ENCODE assay signal across 22 cellular contexts in genomic region chr3:123499316-123499715, GRCh38. TPM values are rescaled to one million over a fixed set of nuclear protein-coding genes. Genes with fewer than 3 reads are reported as not detected.
A peak's percentile ranks its signal among the peaks of the same experiment; 100 is the strongest.
DNase-seq lines count a peak whose midpoint lies in the region; ATAC-seq, FAIRE-seq and TF ChIP-seq lines count a peak whose summit lies in the region.
"Had no signal": no experiment of that assay in that cellular context is flagged by ENCODE, and none has a peak within 500 bp of the region (broad histone marks: within the 10 kb centered on the region; RNA-seq: fewer than 3 reads in every experiment).

No MANE protein-coding gene starts in this region.

- POLR2A ChIA-PET in AG04450 (lab: Yijun Ruan, JAX), result no interaction called here

- no peak for TF ChIP-seq CTCF in AG04450 (IDR thresholded peaks at IDR 0.05; ENCODE audit: low read depth, low read length)
- TF ChIP-seq CTCF in brain microvascular endothelial cell (IDR thresholded peaks at IDR 0.05; ENCODE audit: low read depth, low read length, missing control alignments), result no peak
- TF ChIP-seq CTCF in gastroesophageal sphincter (IDR thresholded peaks at IDR 0.05), result no peak
- no peak for TF ChIP-seq CTCF in pancreas (IDR thresholded peaks at IDR 0.05)

- peak; percentile 11 for DNase-seq in AG04450 (ENCODE audit: low read depth, low spot score)
- DNase-seq in HCEC 1CT, result peak; percentile 30
- DNase-seq in brain microvascular endothelial cell, result peak; percentile 21
- DNase-seq in GF-D8 (lab: John Stamatoyannopoulos, UW), result no peak
- DNase-seq in pancreas, result no peak
- DNase-seq in DMS79 treated with DMSO at 0.1 percent for 48 hours (lab: John Stamatoyannopoulos, UW), result no peak
- DNase-seq in CD1c-positive myeloid dendritic cell (ENCODE audit: extremely low spot score), result no peak
- DNase-seq: 8988T; activated CD4-positive, alpha-beta T cell treated with anti-CD3 and anti-CD28 coated beads, Interleukin-2, amount 50 U/mL, for 1 hour; activated CD8-positive, alpha-beta memory T cell treated with anti-CD3 and anti-CD28 coated beads, Interleukin-2, amount 50 U/mL, for 48 hours; activated naive CD8-positive, alpha-beta T cell treated with anti-CD3 and anti-CD28 coated beads, Interleukin-2, amount 50 U/mL, for 24 hours; CD4-positive, alpha-beta T cell; NCI-H1417; NCI-H524; retina; stomach; T-helper 2 cell; upper lobe of right lung; WERI-Rb-1 had no signal

- no peak for TF ChIP-seq EP300 in gastroesophageal sphincter (IDR thresholded peaks at IDR 0.05)

- H3K36me3 ChIP-seq in brain microvascular endothelial cell (replicated peaks) (no peaks in the 10 kb centered on the region), gastroesophageal sphincter (peaks cover 0 to 15% of the 10 kb centered on the region in 2 donors), pancreas (peaks cover 0 to 4% (median 0%) of the 10 kb centered on the region in 3 donors)

- no peak for TF ChIP-seq POLR2A in gastroesophageal sphincter (IDR thresholded peaks at IDR 0.05)

- no peaks in the 10 kb centered on the region for H3K9me3 ChIP-seq in AG04450 (ENCODE audit: control insufficient read depth, insufficient read depth, low read length)
- H3K9me3 ChIP-seq in gastroesophageal sphincter, result no peaks in the 10 kb centered on the region
- no peaks in the 10 kb centered on the region for H3K9me3 ChIP-seq in pancreas
- H3K9me3 ChIP-seq: HAP-1, stomach, upper lobe of right lung had no signal

- H3K27me3 ChIP-seq in AG04450 (ENCODE audit: control insufficient read depth, insufficient read depth, low read length), result no peaks in the 10 kb centered on the region
- no peaks in the 10 kb centered on the region for H3K27me3 ChIP-seq in brain microvascular endothelial cell (replicated peaks)
- no peaks in the 10 kb centered on the region for H3K27me3 ChIP-seq in gastroesophageal sphincter
- H3K27me3 ChIP-seq in pancreas, result no peaks in the 10 kb centered on the region
- H3K27me3 ChIP-seq: stomach, upper lobe of right lung had no signal

- no peak for FAIRE-seq in pancreas (lab: Jason Lieb, UNC)

- H3K4me1 ChIP-seq in gastroesophageal sphincter, result peaks cover 0 to 68% (median 12%) of the 10 kb centered on the region in 3 donors
- H3K4me1 ChIP-seq in pancreas, result no peaks in the 10 kb centered on the region
- H3K4me1 ChIP-seq: upper lobe of right lung had no signal

- H3K27ac ChIP-seq in AG04450 (ENCODE audit: low read depth, low read length) (no peak overlapping the region), brain microvascular endothelial cell (no peak overlapping the region), gastroesophageal sphincter (peak overlapping the region in 3 of 4 donors; percentile 14 to 50 (median 40)), pancreas (no peak overlapping the region)
- H3K27ac ChIP-seq: stomach, upper lobe of right lung, WERI-Rb-1 had no signal

- ATAC-seq in gastroesophageal sphincter (no peak), pancreas (no peak)
- ATAC-seq: activated naive CD8-positive, alpha-beta T cell treated with anti-CD3 and anti-CD28 coated beads, Interleukin-2, amount 50 U/mL, for 24 hours; upper lobe of right lung had no signal

- intact Hi-C loops in pancreas (cut with DNase I), result no loop called here

- WGBS in gastroesophageal sphincter (ENCODE audit: low coverage in 1 of 2), 2 donors, result 18 to 20% methylated on average over 3 of the region's 3 CpGs
- WGBS in pancreas, 2 donors, result 92 to 97% methylated on average over 3 of the region's 3 CpGs

- in situ Hi-C loops in brain microvascular endothelial cell (cut with HindIII; ENCODE audit: low pct_ligation_motif_present, low sequenced_read_pairs), result no loop called here

- H3K4me3 ChIP-seq in AG04450 (ENCODE audit: low read depth, low read length) (no peak overlapping the region), brain microvascular endothelial cell (ENCODE audit: low read depth, low read length) (no peak overlapping the region), gastroesophageal sphincter (no peak overlapping the region), pancreas (no peak overlapping the region)
- H3K4me3 ChIP-seq: HAP-1, lung, stomach, upper lobe of right lung had no signal

- CTCF ChIA-PET in AG04450 (lab: Charles Lee), result interaction anchor here (0.6 to 1.3 kb wide), 3 partner anchors 10 to 61 kb away, joined by 3 to 7 read pairs (median 4); no protein-coding TSS in a partner anchor

RNA-seq across cellular contexts. Expression of gene ADCY5, which starts 50.4 kb away (rescaled TPM):
- polyA plus RNA-seq in AG04450 (2011; rRNA removed), result 0.20 and 0.24 TPM in 2 replicates
- polyA minus RNA-seq in AG04450 (2011; rRNA and poly(A)+ RNA removed), result 0.46 and 1.00 TPM in 2 replicates
- total RNA-seq in gastroesophageal sphincter, result 100 to 1,000 TPM; 119 to 251 (median 185) TPM
- total RNA-seq in pancreas, result 10 to 100 TPM in 4 of 6 donors, 1 to 10 TPM in 2; 6.0 to 13.4 (median 10.2) TPM
- 1 to 10 TPM; 9.1 TPM for polyA plus RNA-seq in pancreas
- total RNA-seq: CD4-positive, alpha-beta T cell had no signal

Comparison
In these comparisons a context has a peak if more than half of its experiments do, and no peak if none do; other contexts are left out.
1. DNase-seq: peak in AG04450 (single experiment), HCEC 1CT (single experiment) and brain microvascular endothelial cell (single experiment); none in GF-D8 (single experiment), pancreas (0 of 6), DMS79 treated with DMSO at 0.1 percent for 48 hours (single experiment) and CD1c-positive myeloid dendritic cell (single experiment).
2. H3K27ac ChIP-seq: peak in gastroesophageal sphincter (3 of 4); none in AG04450 (single experiment), brain microvascular endothelial cell (single experiment) and pancreas (0 of 4).
3. RNA of gene ADCY5, which starts 50.4 kb away (total RNA-seq): 119 to 251 TPM in gastroesophageal sphincter; 6.0 to 13.4 TPM in pancreas; every median in the first group is over 4 times any median in the second.